ENCODE assay signal across 1 cellular context in the genomic region with DNA sequence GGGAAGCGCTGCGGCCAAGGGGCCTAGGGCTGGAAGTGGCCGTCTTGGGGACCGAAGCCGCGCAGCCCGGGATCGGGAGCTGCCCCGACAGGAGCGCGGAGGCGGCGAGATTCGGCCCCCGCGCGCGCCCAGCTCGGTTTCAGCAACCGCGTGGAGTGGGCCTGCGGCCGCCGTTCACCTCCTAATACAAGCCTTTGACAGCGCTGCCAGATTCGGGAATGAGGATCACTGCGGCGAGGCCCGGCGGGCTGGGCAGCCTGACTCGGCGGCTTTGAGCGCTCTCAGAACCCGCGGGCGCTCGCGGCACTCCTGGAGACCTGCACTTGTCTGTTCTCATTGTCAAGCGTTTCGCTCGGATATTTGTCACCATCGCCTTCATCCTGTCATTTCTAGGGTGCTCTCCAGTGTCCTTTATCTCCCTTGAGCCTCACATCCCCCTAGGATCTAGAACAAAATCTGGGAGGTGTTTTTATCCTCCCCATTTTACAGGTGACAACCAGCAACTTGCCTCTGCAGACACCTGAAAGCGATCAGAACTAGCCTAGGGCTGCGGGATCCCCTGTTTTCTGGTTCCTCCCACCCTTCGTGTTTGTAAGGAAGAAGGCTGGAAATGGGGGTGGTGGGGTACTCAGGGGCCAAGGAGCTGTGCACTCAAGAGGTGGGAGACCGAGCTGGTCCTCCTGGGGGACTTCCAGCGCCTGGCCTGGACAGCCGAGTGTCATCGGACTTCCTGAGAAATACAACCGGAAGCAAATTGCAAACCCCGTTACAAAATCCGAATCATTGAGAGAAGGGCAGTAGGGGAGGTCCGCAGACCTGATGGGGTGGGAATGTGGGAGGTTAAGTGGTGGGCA.
TF ChIP-seq lines count a peak whose summit lies in the region.

No MANE protein-coding gene starts in this region.

TF ChIP-seq in WTC11, 78 proteins besides CTCF, POLR2A, EP300 and RAD21 (continued from another document):
- TF ChIP-seq, protein P1, sequence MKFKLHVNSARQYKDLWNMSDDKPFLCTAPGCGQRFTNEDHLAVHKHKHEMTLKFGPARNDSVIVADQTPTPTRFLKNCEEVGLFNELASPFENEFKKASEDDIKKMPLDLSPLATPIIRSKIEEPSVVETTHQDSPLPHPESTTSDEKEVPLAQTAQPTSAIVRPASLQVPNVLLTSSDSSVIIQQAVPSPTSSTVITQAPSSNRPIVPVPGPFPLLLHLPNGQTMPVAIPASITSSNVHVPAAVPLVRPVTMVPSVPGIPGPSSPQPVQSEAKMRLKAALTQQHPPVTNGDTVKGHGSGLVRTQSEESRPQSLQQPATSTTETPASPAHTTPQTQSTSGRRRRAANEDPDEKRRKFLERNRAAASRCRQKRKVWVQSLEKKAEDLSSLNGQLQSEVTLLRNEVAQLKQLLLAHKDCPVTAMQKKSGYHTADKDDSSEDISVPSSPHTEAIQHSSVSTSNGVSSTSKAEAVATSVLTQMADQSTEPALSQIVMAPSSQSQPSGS (CRISPR knock-in tag; IDR thresholded peaks at IDR 0.05; ENCODE audit: borderline replicate concordance, low read depth): no peak
- TF ChIP-seq OVOL2 (CRISPR knock-in tag; IDR thresholded peaks at IDR 0.05; ENCODE audit: borderline replicate concordance): no peak
- TF ChIP-seq AR (CRISPR knock-in tag; IDR thresholded peaks at IDR 0.05): no peak
- no peak for TF ChIP-seq SMAD3 (CRISPR knock-in tag; IDR thresholded peaks at IDR 0.05; ENCODE audit: borderline replicate concordance)
- no peak for TF ChIP-seq CBFB (CRISPR knock-in tag; IDR thresholded peaks at IDR 0.05; ENCODE audit: low read depth)
- no peak for TF ChIP-seq PRRX2 (CRISPR knock-in tag; IDR thresholded peaks at IDR 0.05)
- no peak for TF ChIP-seq CREB1 (CRISPR knock-in tag; IDR thresholded peaks at IDR 0.05)
- TF ChIP-seq, protein P2, sequence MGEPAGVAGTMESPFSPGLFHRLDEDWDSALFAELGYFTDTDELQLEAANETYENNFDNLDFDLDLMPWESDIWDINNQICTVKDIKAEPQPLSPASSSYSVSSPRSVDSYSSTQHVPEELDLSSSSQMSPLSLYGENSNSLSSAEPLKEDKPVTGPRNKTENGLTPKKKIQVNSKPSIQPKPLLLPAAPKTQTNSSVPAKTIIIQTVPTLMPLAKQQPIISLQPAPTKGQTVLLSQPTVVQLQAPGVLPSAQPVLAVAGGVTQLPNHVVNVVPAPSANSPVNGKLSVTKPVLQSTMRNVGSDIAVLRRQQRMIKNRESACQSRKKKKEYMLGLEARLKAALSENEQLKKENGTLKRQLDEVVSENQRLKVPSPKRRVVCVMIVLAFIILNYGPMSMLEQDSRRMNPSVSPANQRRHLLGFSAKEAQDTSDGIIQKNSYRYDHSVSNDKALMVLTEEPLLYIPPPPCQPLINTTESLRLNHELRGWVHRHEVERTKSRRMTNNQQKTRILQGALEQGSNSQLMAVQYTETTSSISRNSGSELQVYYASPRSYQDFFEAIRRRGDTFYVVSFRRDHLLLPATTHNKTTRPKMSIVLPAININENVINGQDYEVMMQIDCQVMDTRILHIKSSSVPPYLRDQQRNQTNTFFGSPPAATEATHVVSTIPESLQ (CRISPR knock-in tag; IDR thresholded peaks at IDR 0.05): no peak
